In genomic region chr17:32335647-32336046, GRCh38 we compare ENCODE assay signal across 1 cellular context.
TF ChIP-seq lines count a peak whose summit lies in the region.

No MANE protein-coding gene starts in this region.

TF ChIP-seq in A549, 52 proteins besides CTCF, POLR2A, EP300 and RAD21 (continued from another document):
- no peak for TF ChIP-seq EHMT2 (IDR thresholded peaks at IDR 0.05; ENCODE audit: low read depth)
- no peak for TF ChIP-seq CBX2 (IDR thresholded peaks at IDR 0.05; ENCODE audit: borderline replicate concordance, low read depth)
- TF ChIP-seq NPAS2 (CRISPR knock-in tag; IDR thresholded peaks at IDR 0.05; ENCODE audit: borderline replicate concordance) = no peak
- no peak for TF ChIP-seq ZSCAN20 (CRISPR knock-in tag; IDR thresholded peaks at IDR 0.05)
- no peak for TF ChIP-seq CEBPB (IDR thresholded peaks at IDR 0.05)
- no peak for TF ChIP-seq JUN (IDR thresholded peaks at IDR 0.05)
- TF ChIP-seq RNF2 (IDR thresholded peaks at IDR 0.05; ENCODE audit: borderline replicate concordance, low read depth) = no peak
- TF ChIP-seq EHF (CRISPR knock-in tag; IDR thresholded peaks at IDR 0.05) = no peak
